Comparison of ENCODE assay signal across 1 cellular context in genomic region chr15:44728576-44729393, GRCh38.
A peak's percentile ranks its signal among the peaks of the same experiment; 100 is the strongest.
TF ChIP-seq lines count a peak whose summit lies in the region.

No MANE protein-coding gene starts in this region.

TF ChIP-seq in K562, 482 proteins besides CTCF, POLR2A, EP300 and RAD21 (continued from another document and continues in another):
- no peak for TF ChIP-seq TCF7 (IDR thresholded peaks at IDR 0.05; ENCODE audit: borderline replicate concordance)
- no peak for TF ChIP-seq TAL1 (IDR thresholded peaks at IDR 0.05)
- TF ChIP-seq ZNF253 (CRISPR knock-in tag; conservative IDR thresholded peaks at IDR 0.05) = no peak
- 0 out of 4 replicates have a peak, but pooled peaks of 1 of the 2 experiments have one; percentile 49 for TF ChIP-seq FOXA3 (CRISPR knock-in tag; conservative IDR thresholded peaks at IDR 0.05 in 1 of 2, IDR thresholded peaks at IDR 0.05 in 1 of 2)
- TF ChIP-seq NKRF (IDR thresholded peaks at IDR 0.05; ENCODE audit: borderline replicate concordance) = no peak
- TF ChIP-seq KAT2B (IDR thresholded peaks at IDR 0.05; ENCODE audit: low read depth, low read length) = no peak
- TF ChIP-seq RFX5 (IDR thresholded peaks at IDR 0.05; ENCODE audit: low read depth, low read length) = peak; percentile 99
- no peak for TF ChIP-seq CBFB (CRISPR knock-in tag; IDR thresholded peaks at IDR 0.05)
- no peak for TF ChIP-seq ZNF408 (CRISPR knock-in tag; IDR thresholded peaks at IDR 0.05; ENCODE audit: low read depth)
- TF ChIP-seq ELK1 (CRISPR knock-in tag; IDR thresholded peaks at IDR 0.05) = no peak
- no peak for TF ChIP-seq RERE (CRISPR knock-in tag; IDR thresholded peaks at IDR 0.05; ENCODE audit: borderline replicate concordance)
- no peak; the same call in none of the 2 replicates for TF ChIP-seq SMARCE1 (IDR thresholded peaks at IDR 0.05)
- TF ChIP-seq HDAC6 (IDR thresholded peaks at IDR 0.05; ENCODE audit: low read depth, low read length) = no peak
- no peak for TF ChIP-seq ZNF174 (CRISPR knock-in tag; IDR thresholded peaks at IDR 0.05)
- TF ChIP-seq SOX6 (IDR thresholded peaks at IDR 0.05) = peak; percentile 84
- no peak for TF ChIP-seq ZNF436 (CRISPR knock-in tag; IDR thresholded peaks at IDR 0.05)
- TF ChIP-seq LCOR (CRISPR knock-in tag; IDR thresholded peaks at IDR 0.05) = no peak; the same call in 1 of the 2 replicates
- no peak for TF ChIP-seq ZBED1 (IDR thresholded peaks at IDR 0.05)
- TF ChIP-seq ZNF165 (CRISPR knock-in tag; IDR thresholded peaks at IDR 0.05; ENCODE audit: borderline replicate concordance) = no peak
- no peak for TF ChIP-seq STAT6 (CRISPR knock-in tag; IDR thresholded peaks at IDR 0.05)
- no peak for TF ChIP-seq CGGBP1 (CRISPR knock-in tag; IDR thresholded peaks at IDR 0.05)
- no peak for TF ChIP-seq PCBP1 (IDR thresholded peaks at IDR 0.05; ENCODE audit: low read depth, low read length, poor library complexity, severe bottlenecking)
- no peak for TF ChIP-seq ZNF277 (CRISPR knock-in tag; IDR thresholded peaks at IDR 0.05; ENCODE audit: borderline replicate concordance)
- no peak for TF ChIP-seq FOXO4 (CRISPR knock-in tag; IDR thresholded peaks at IDR 0.05)
- TF ChIP-seq RBBP5 (IDR thresholded peaks at IDR 0.05; ENCODE audit: borderline replicate concordance, insufficient read depth, low read length, poor library complexity, severe bottlenecking) = peak; percentile 73
- no peak for TF ChIP-seq NELFE (IDR thresholded peaks at IDR 0.05; ENCODE audit: insufficient read depth, insufficient read length)
- TF ChIP-seq JUNB (CRISPR knock-in tag; conservative IDR thresholded peaks at IDR 0.05) = no peak
- no peak for TF ChIP-seq HIVEP1 (CRISPR knock-in tag; IDR thresholded peaks at IDR 0.05)
- TF ChIP-seq E2F3 (CRISPR knock-in tag; IDR thresholded peaks at IDR 0.05) = peak; percentile 25; the same call in 1 of the 2 replicates
- no peak for TF ChIP-seq ZNF124 (CRISPR knock-in tag; IDR thresholded peaks at IDR 0.05)
- no peak for TF ChIP-seq COPS2 (conservative IDR thresholded peaks at IDR 0.05)
- no peak for TF ChIP-seq CBX5 (IDR thresholded peaks at IDR 0.05; ENCODE audit: borderline replicate concordance, low read depth)
- TF ChIP-seq NFATC3 (IDR thresholded peaks at IDR 0.05) = no peak
- no peak for TF ChIP-seq MTA2 (IDR thresholded peaks at IDR 0.05; ENCODE audit: low read depth)
- TF ChIP-seq ZFX (CRISPR knock-in tag; IDR thresholded peaks at IDR 0.05) = peak; percentile 74
- no peak for TF ChIP-seq MXI1 (IDR thresholded peaks at IDR 0.05; ENCODE audit: low read depth, low read length)
- peak; percentile 32 for TF ChIP-seq FOS (IDR thresholded peaks at IDR 0.05; ENCODE audit: extremely low read depth, insufficient read length)
- peak; percentile 70; the same call in 1 of the 2 replicates for TF ChIP-seq PHF8 (IDR thresholded peaks at IDR 0.05; ENCODE audit: borderline replicate concordance, low read length)
- TF ChIP-seq HBP1 (CRISPR knock-in tag; IDR thresholded peaks at IDR 0.05) = no peak
- no peak; a peak in 1 of 3 replicates for TF ChIP-seq CBX3 (IDR thresholded peaks at IDR 0.05; ENCODE audit: borderline replicate concordance in 1 of 2, low read length in 2 of 2)
- TF ChIP-seq MCM5 (IDR thresholded peaks at IDR 0.05; ENCODE audit: low read depth) = no peak
- TF ChIP-seq SREBF1 (IDR thresholded peaks at IDR 0.05; ENCODE audit: borderline replicate concordance, low read depth, low read length) = no peak
- no peak for TF ChIP-seq ZNF134 (CRISPR knock-in tag; conservative IDR thresholded peaks at IDR 0.05)
- TF ChIP-seq CEBPZ (IDR thresholded peaks at IDR 0.05; ENCODE audit: borderline replicate concordance, low read depth, low read length) = no peak
- no peak for TF ChIP-seq CEBPB (tag; IDR thresholded peaks at IDR 0.05)
- TF ChIP-seq SAFB2 (IDR thresholded peaks at IDR 0.05; ENCODE audit: borderline replicate concordance, low read depth, low read length, severe bottlenecking) = no peak
- TF ChIP-seq SMC3 (conservative IDR thresholded peaks at IDR 0.05; ENCODE audit: insufficient read depth, low read depth, low read length) = no peak
